In the genomic region with DNA sequence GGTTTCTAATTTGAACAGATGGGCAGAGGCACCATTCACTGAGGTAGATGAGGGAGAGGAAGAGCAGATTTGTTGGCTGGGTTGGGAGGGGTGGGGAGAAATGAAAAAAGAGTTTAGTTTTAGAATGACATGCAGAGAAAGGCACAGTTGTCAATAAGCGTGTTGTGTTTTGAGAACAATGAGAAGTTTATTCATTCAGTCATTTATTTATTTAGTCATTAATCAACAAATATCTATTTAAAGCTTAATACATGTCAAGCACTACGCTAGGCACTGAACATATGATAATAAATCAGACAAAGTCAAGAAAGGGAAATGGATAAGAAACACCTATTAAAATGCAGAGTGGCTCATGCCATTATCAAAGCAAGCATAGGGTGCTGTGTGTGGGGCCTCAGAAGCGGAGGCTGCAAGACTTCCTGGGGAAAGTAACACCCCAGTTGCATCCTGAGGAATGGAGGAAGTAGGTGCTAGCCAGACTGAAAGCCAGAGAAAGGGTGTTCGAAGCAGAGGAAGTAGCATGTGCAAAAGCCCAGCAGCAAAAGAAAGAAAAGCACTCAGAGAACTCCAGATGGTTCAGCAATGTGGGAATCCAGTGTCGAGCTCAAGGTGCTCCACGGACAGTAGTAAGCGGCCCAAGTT, we compare ENCODE assay signal across 22 cellular contexts.
DNase-seq lines count a peak whose midpoint lies in the region; ATAC-seq, FAIRE-seq and TF ChIP-seq lines count a peak whose summit lies in the region.
"Had no signal": no experiment of that assay in that cellular context is flagged by ENCODE, and none has a peak within 500 bp of the region (broad histone marks: within the 10 kb centered on the region; RNA-seq: fewer than 3 reads in every experiment).

No MANE protein-coding gene starts in this region.

- no peak overlapping the region for H3K27ac ChIP-seq in K562 (ENCODE audit: extremely low read depth, low read depth, low read length)
- no peak overlapping the region for H3K27ac ChIP-seq in right cardiac atrium (ENCODE audit: low read length)
- H3K27ac ChIP-seq in PC-9: no peak overlapping the region
- H3K27ac ChIP-seq: epithelial cell of prostate, right lobe of liver, vagina had no signal

- no peak for TF ChIP-seq RAD21 in K562 (CRISPR knock-in tag; conservative IDR thresholded peaks at IDR 0.05 in 1 of 2, IDR thresholded peaks at IDR 0.05 in 1 of 2)

- no peaks in the 10 kb centered on the region for H3K79me2 ChIP-seq in K562 (ENCODE audit: control insufficient read depth, insufficient read depth, low read length)
- H3K79me2 ChIP-seq in PC-9 (ENCODE audit: low read depth): no peaks in the 10 kb centered on the region

- no peaks in the 10 kb centered on the region for H3K9me2 ChIP-seq in PC-9 (ENCODE audit: insufficient read depth)

- TF ChIP-seq EP300 in K562 (IDR thresholded peaks at IDR 0.05; ENCODE audit: low read length): no peak

- H3K9ac ChIP-seq in K562 (ENCODE audit: insufficient read depth in 1 of 2, low read depth in 2 of 2, low read length in 2 of 2): no peak overlapping the region

- no peak overlapping the region for H3K4me2 ChIP-seq in K562 (ENCODE audit: insufficient read depth, low read length)
- no peak overlapping the region for H3K4me2 ChIP-seq in PC-9

- no peaks in the 10 kb centered on the region for H3K9me1 ChIP-seq in K562 (ENCODE audit: control insufficient read depth, insufficient read depth, low read length)

- H3K36me3 ChIP-seq in K562 (ENCODE audit: control insufficient read depth, insufficient read depth, low read length) (no peaks in the 10 kb centered on the region), Caco-2 (ENCODE audit: control insufficient read depth, insufficient read depth, low read length) (no peaks in the 10 kb centered on the region), PC-9 (ENCODE audit: low read depth) (no peaks in the 10 kb centered on the region)
- H3K36me3 ChIP-seq: right lobe of liver, vagina had no signal

- TF ChIP-seq POLR2A in K562 (conservative IDR thresholded peaks at IDR 0.05): no peak

- FAIRE-seq in K562 (lab: Jason Lieb, UNC) (no peak), HTR-8/SVneo (lab: Jason Lieb, UNC) (no peak)

- no peak overlapping the region for H3K4me3 ChIP-seq in K562
- H3K4me3 ChIP-seq in right cardiac atrium (ENCODE audit: low read length): no peak overlapping the region
- no peak overlapping the region for H3K4me3 ChIP-seq in Caco-2 (ENCODE audit: low read depth, low read length)
- H3K4me3 ChIP-seq in PC-9: no peak overlapping the region
- H3K4me3 ChIP-seq: lung, right lobe of liver, vagina had no signal

- peak overlapping the region; percentile 31; the same call in 1 of the 2 replicates for H2AFZ ChIP-seq in K562 (ENCODE audit: low read depth, low read length)
- no peak overlapping the region for H2AFZ ChIP-seq in PC-9

- no peak for ATAC-seq in K562
- ATAC-seq in natural killer cell treated with Interleukin-12 subunit alpha and Interleukin-12 subunit beta and Interleukin-15 and Interleukin-18, amount 100 ng/mL, for 72 hours: peak; percentile 50 to 62
- no peak for ATAC-seq in right cardiac atrium

- H3K9me3 Mint-ChIP-seq in natural killer cell treated with Interleukin-12 subunit alpha and Interleukin-12 subunit beta and Interleukin-15 and Interleukin-18, amount 100 ng/mL, for 72 hours: no peaks in the 10 kb centered on the region
- no peaks in the 10 kb centered on the region for H3K9me3 Mint-ChIP-seq in Caco-2 (ENCODE audit: unreplicated experiment)

- H3K36me3 Mint-ChIP-seq in natural killer cell treated with Interleukin-12 subunit alpha and Interleukin-12 subunit beta and Interleukin-15 and Interleukin-18, amount 100 ng/mL, for 72 hours: no peaks in the 10 kb centered on the region
- no peaks in the 10 kb centered on the region for H3K36me3 Mint-ChIP-seq in Caco-2 (ENCODE audit: insufficient read depth, unreplicated experiment)

- POLR2A ChIA-PET in K562 (lab: Yijun Ruan, JAX): no interaction called here
- POLR2A ChIA-PET in Caco-2 (lab: Charles Lee): no interaction called here
- POLR2A ChIA-PET in PC-9 (lab: Charles Lee; ENCODE audit: unreplicated experiment): no interaction called here

- peaks cover 6% of the 10 kb centered on the region; the same call in 1 of the 2 replicates for H3F3A ChIP-seq in PC-9 (ENCODE audit: insufficient read depth, low read depth)

- H3K27me3 Mint-ChIP-seq in natural killer cell treated with Interleukin-12 subunit alpha and Interleukin-12 subunit beta and Interleukin-15 and Interleukin-18, amount 100 ng/mL, for 72 hours: peaks cover 0 to 8% of the 10 kb centered on the region in 2 donors
- H3K27me3 Mint-ChIP-seq in Caco-2 (ENCODE audit: insufficient read depth, unreplicated experiment): peaks cover 9% of the 10 kb centered on the region

- in situ Hi-C loops in K562 (cut with MboI): no loop called here

- H3K4me3 Mint-ChIP-seq in natural killer cell treated with Interleukin-12 subunit alpha and Interleukin-12 subunit beta and Interleukin-15 and Interleukin-18, amount 100 ng/mL, for 72 hours: no peak overlapping the region
- H3K4me3 Mint-ChIP-seq in Caco-2 (ENCODE audit: unreplicated experiment): no peak overlapping the region

- CTCF ChIA-PET in K562 (lab: Yijun Ruan, JAX; ENCODE audit: low intra/inter-chr PET ratio) (no interaction called here), Caco-2 (lab: Charles Lee) (no interaction called here), PC-9 (lab: Charles Lee) (no interaction called here)

- H3K4me1 Mint-ChIP-seq in natural killer cell treated with Interleukin-12 subunit alpha and Interleukin-12 subunit beta and Interleukin-15 and Interleukin-18, amount 100 ng/mL, for 72 hours (ENCODE audit: low read depth in 2 of 2): peaks cover 13 to 18% of the 10 kb centered on the region in 2 donors
- H3K4me1 Mint-ChIP-seq in Caco-2 (ENCODE audit: low read depth, unreplicated experiment): no peaks in the 10 kb centered on the region

- WGBS in K562 (ENCODE audit: insufficient coverage, low coverage, missing lambda C conversion rate): 29% methylated on average over 7 of the region's 7 CpGs
- WGBS in right cardiac atrium: 66% methylated on average over 7 of the region's 7 CpGs

- H3K27me3 ChIP-seq in K562 (ENCODE audit: control insufficient read depth in 2 of 2, insufficient read depth in 2 of 2, low read length in 2 of 2) (peaks cover 10 to 16% of the 10 kb centered on the region in 2 experiments; a peak in 4 of 5 replicates), right cardiac atrium (ENCODE audit: control insufficient read depth, insufficient read depth) (no peaks in the 10 kb centered on the region), Caco-2 (replicated peaks; ENCODE audit: control insufficient read depth, insufficient read depth, low read length) (no peaks in the 10 kb centered on the region), PC-9 (ENCODE audit: insufficient read depth, low read depth) (no peaks in the 10 kb centered on the region)
- H3K27me3 ChIP-seq: right lobe of liver, vagina had no signal

- H4K20me1 ChIP-seq in K562 (replicated peaks; ENCODE audit: control insufficient read depth, insufficient read depth, low read length): no peaks in the 10 kb centered on the region
- no peaks in the 10 kb centered on the region for H4K20me1 ChIP-seq in PC-9 (ENCODE audit: insufficient read depth)

- H3K9me3 ChIP-seq in K562 (replicated peaks; ENCODE audit: control insufficient read depth, insufficient read depth, low read depth, low read length) (no peaks in the 10 kb centered on the region), right cardiac atrium (ENCODE audit: control insufficient read depth, low read length) (no peaks in the 10 kb centered on the region), Caco-2 (no peaks in the 10 kb centered on the region), PC-9 (ENCODE audit: insufficient read depth, low read depth) (no peaks in the 10 kb centered on the region)
- H3K9me3 ChIP-seq: right lobe of liver, vagina had no signal

- intact Hi-C loops in K562 (cut with micrococcal nuclease): no loop called here
- intact Hi-C loops in right cardiac atrium (cut with DNase I): no loop called here
- intact Hi-C loops in Caco-2 (cut with micrococcal nuclease; ENCODE audit: unreplicated experiment): no loop called here
- intact Hi-C loops in PC-9 (cut with micrococcal nuclease; ENCODE audit: unreplicated experiment): no loop called here

- no peak for TF ChIP-seq CTCF in K562 (IDR thresholded peaks at IDR 0.05 in 2 of 3, conservative IDR thresholded peaks at IDR 0.05 in 1 of 3; ENCODE audit: insufficient read depth in 2 of 3, low read depth in 1 of 3, low read length in 3 of 3)
- no peak for TF ChIP-seq CTCF in Caco-2 (IDR thresholded peaks at IDR 0.05; ENCODE audit: insufficient read depth in 1 of 2, low read depth in 1 of 2, low read length in 1 of 2, severe bottlenecking in 1 of 2, unreplicated experiment in 1 of 2)
- no peak for TF ChIP-seq CTCF in PC-9 (conservative IDR thresholded peaks at IDR 0.05)

- DNase-seq in GDM1 (lab: John Stamatoyannopoulos, UW) (peak; percentile 58), NOMO-1 treated with DMSO at 0.1 percent for 48 hours (lab: John Stamatoyannopoulos, UW; ENCODE audit: unreplicated experiment) (peak; percentile 14), K562 (ENCODE audit: extremely low read depth in 1 of 4, low spot score in 3 of 4) (no peak), right cardiac atrium (no peak), Caco-2 (no peak), PC-9 (no peak), HTR-8/SVneo (ENCODE audit: insufficient read length, low spot score) (no peak)
- no peak for DNase-seq in natural killer cell treated with Interleukin-12 subunit alpha and Interleukin-12 subunit beta and Interleukin-15 and Interleukin-18, amount 100 ng/mL, for 72 hours (ENCODE audit: low spot score)
- DNase-seq: ACHN; activated CD4-positive, alpha-beta T cell treated with anti-CD3 and anti-CD28 coated beads, Interleukin-2, amount 50 U/mL, for 1 hour; activated CD8-positive, alpha-beta memory T cell treated with anti-CD3 and anti-CD28 coated beads, Interleukin-2, amount 50 U/mL, for 4 hours; activated effector memory CD4-positive, alpha-beta T cell treated with anti-CD3 and anti-CD28 coated beads, Interleukin-2, amount 50 U/mL, for 16 hours; C1 segment of cervical spinal cord; DMS 273 treated with DMSO at 0.1 percent for 48 hours; islet precursor cell; NCI-H1048; NCI-H2081 treated with DMSO at 0.1 percent for 48 hours; NCI-H446 treated with DMSO at 0.1 percent for 48 hours; right lobe of liver had no signal

- H3K27ac Mint-ChIP-seq in natural killer cell treated with Interleukin-12 subunit alpha and Interleukin-12 subunit beta and Interleukin-15 and Interleukin-18, amount 100 ng/mL, for 72 hours: no peak overlapping the region
- no peak overlapping the region for H3K27ac Mint-ChIP-seq in Caco-2 (ENCODE audit: unreplicated experiment)

- no TSS peak for BruUV-seq in K562 (replicated peaks; lab: Mats Ljungman, UMichigan)
- BruUV-seq in Caco-2 (replicated peaks; lab: Mats Ljungman, UMichigan): no TSS peak
- BruUV-seq in PC-9 (replicated peaks; lab: Mats Ljungman, UMichigan): no TSS peak

- peaks cover 11 to 13% of the 10 kb centered on the region in 2 experiments; a peak in 4 of 5 replicates for H3K4me1 ChIP-seq in K562 (replicated peaks in 1 of 2; ENCODE audit: control insufficient read depth in 2 of 2, insufficient read depth in 2 of 2, low read length in 2 of 2)
- H3K4me1 ChIP-seq in right cardiac atrium (ENCODE audit: control insufficient read depth, insufficient read depth, low read length): no peaks in the 10 kb centered on the region
- H3K4me1 ChIP-seq in Caco-2: no peaks in the 10 kb centered on the region
- H3K4me1 ChIP-seq in PC-9 (replicated peaks; ENCODE audit: insufficient read depth): peaks cover 19% of the 10 kb centered on the region
- H3K4me1 ChIP-seq: right lobe of liver had no signal

Comparison
In these comparisons a context has a peak if more than half of its experiments do, and no peak if none do; other contexts are left out.
1. DNase-seq: peak in GDM1 (single experiment) and NOMO-1 treated with DMSO at 0.1 percent for 48 hours (single experiment); none in K562 (0 of 4), natural killer cell treated with Interleukin-12 subunit alpha and Interleukin-12 subunit beta and Interleukin-15 and Interleukin-18, amount 100 ng/mL, for 72 hours (single experiment), right cardiac atrium (0 of 3), Caco-2 (0 of 2), PC-9 (0 of 2) and HTR-8/SVneo (single experiment).
2. ATAC-seq: peak in natural killer cell treated with Interleukin-12 subunit alpha and Interleukin-12 subunit beta and Interleukin-15 and Interleukin-18, amount 100 ng/mL, for 72 hours (2 of 2); none in K562 (single experiment) and right cardiac atrium (0 of 2).